ENCODE assay signal across 29 cellular contexts in the genomic region with DNA sequence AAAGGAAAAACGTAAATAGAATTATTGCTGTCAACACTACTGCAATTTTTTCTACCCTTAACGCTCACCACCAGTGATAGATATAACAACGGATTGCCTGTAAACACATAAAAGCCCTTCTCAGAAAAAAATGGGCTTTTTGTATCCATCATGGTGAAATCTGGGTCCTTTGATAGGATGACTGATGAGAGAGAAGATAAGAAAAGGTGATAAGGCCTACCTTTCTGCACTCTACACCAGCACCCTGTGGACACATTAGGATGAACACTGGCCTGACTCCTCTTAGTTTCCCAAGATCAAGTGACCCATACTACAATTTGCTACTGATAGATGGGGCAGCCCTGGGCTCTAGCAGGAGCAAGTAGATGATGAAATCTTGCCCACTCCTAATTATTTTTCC.
"Had no signal": no experiment of that assay in that cellular context is flagged by ENCODE, and none has a peak within 500 bp of the region (broad histone marks: within the 10 kb centered on the region; RNA-seq: fewer than 3 reads in every experiment).

No MANE protein-coding gene starts in this region.

- ATAC-seq: effector memory CD8-positive, alpha-beta T cell; esophagus mucosa; foreskin keratinocyte; gastrocnemius medialis; gastroesophageal sphincter; heart left ventricle; heart right ventricle had no signal

- H3K4me1 ChIP-seq: colonic mucosa, esophagus muscularis mucosa, esophagus squamous epithelium, foreskin keratinocyte, gastrocnemius medialis, gastroesophageal sphincter, heart left ventricle, heart right ventricle had no signal

- H3K27ac Mint-ChIP-seq: dendritic cell treated with granulocyte-macrophage colony-stimulating factor and Interleukin-4, amounts not matched to agents 40 ng/mL and 50 ng/mL, for 4 days; effector memory CD8-positive, alpha-beta T cell; endodermal cell had no signal

- H3K4me3 Mint-ChIP-seq: dendritic cell treated with granulocyte-macrophage colony-stimulating factor and Interleukin-4, amounts not matched to agents 40 ng/mL and 50 ng/mL, for 4 days; effector memory CD8-positive, alpha-beta T cell; endodermal cell had no signal

- H3K27me3 Mint-ChIP-seq: dendritic cell treated with granulocyte-macrophage colony-stimulating factor and Interleukin-4, amounts not matched to agents 40 ng/mL and 50 ng/mL, for 4 days; effector memory CD8-positive, alpha-beta T cell had no signal

- DNase-seq: colonic mucosa; cortex of kidney; dermis blood vessel endothelial cell; dorsolateral prefrontal cortex; effector CD4-positive, alpha-beta T cell; effector CD8-positive, alpha-beta T cell; effector memory CD4-positive, alpha-beta T cell; effector memory CD8-positive, alpha-beta T cell; endodermal cell; erythroblast; esophagus squamous epithelium; foreskin fibroblast; foreskin keratinocyte; foreskin melanocyte; gastrocnemius medialis; glutamatergic neuron; head of caudate nucleus; heart left ventricle; heart right ventricle had no signal

- H3K27ac ChIP-seq: colonic mucosa, coronary artery, dorsolateral prefrontal cortex, epithelial cell of prostate, esophagus muscularis mucosa, esophagus squamous epithelium, foreskin keratinocyte, gastrocnemius medialis, gastroesophageal sphincter, heart left ventricle, heart right ventricle had no signal

- H3K4me3 ChIP-seq: colonic mucosa, coronary artery, dorsolateral prefrontal cortex, esophagus muscularis mucosa, esophagus squamous epithelium, gastrocnemius medialis, gastroesophageal sphincter, heart left ventricle, heart right ventricle had no signal

- FAIRE-seq: colon, endometrium, endothelial cell of umbilical vein, frontal cortex had no signal

- H3K9me3 ChIP-seq: colonic mucosa, esophagus squamous epithelium, gastrocnemius medialis, gastroesophageal sphincter, heart left ventricle had no signal

- H3K27me3 ChIP-seq: colonic mucosa, esophagus muscularis mucosa, esophagus squamous epithelium, foreskin keratinocyte, gastrocnemius medialis, gastroesophageal sphincter had no signal

- H3K36me3 ChIP-seq: colonic mucosa, esophagus muscularis mucosa, esophagus squamous epithelium, gastrocnemius medialis, gastroesophageal sphincter, heart left ventricle, heart right ventricle had no signal

- H3K9me3 Mint-ChIP-seq: dendritic cell treated with granulocyte-macrophage colony-stimulating factor and Interleukin-4, amounts not matched to agents 40 ng/mL and 50 ng/mL, for 4 days had no signal
